In genomic region chr10:56063642-56064041, GRCh38 we compare ENCODE assay signal across 31 cellular contexts.
A peak's percentile ranks its signal among the peaks of the same experiment; 100 is the strongest.
DNase-seq lines count a peak whose midpoint lies in the region; ATAC-seq, FAIRE-seq and TF ChIP-seq lines count a peak whose summit lies in the region.
"Had no signal": no experiment of that assay in that cellular context is flagged by ENCODE, and none has a peak within 500 bp of the region (broad histone marks: within the 10 kb centered on the region; RNA-seq: fewer than 3 reads in every experiment).

No MANE protein-coding gene starts in this region.

- H3K36me3 ChIP-seq in HepG2 (replicated peaks in 1 of 2; ENCODE audit: control insufficient read depth in 1 of 2, insufficient read depth in 2 of 2, low read length in 2 of 2) (no peaks in the 10 kb centered on the region), right lobe of liver (no peaks in the 10 kb centered on the region)
- H3K36me3 ChIP-seq: BE2C; BLaER1; BLaER1 treated with 17β-estradiol and CSF1 and Interleukin-3, amounts not matched to agents 10 nM and 100 nM had no signal

- H3K4me2 ChIP-seq in HepG2 (ENCODE audit: low read depth, low read length), result no peak overlapping the region
- H3K4me2 ChIP-seq: A549; BLaER1; BLaER1 treated with 17β-estradiol and CSF1 and Interleukin-3, amounts not matched to agents 10 nM and 100 nM had no signal

- TF ChIP-seq POLR2A in HepG2 (IDR thresholded peaks at IDR 0.05; ENCODE audit: insufficient read depth in 1 of 2, low read depth in 2 of 2, low read length in 2 of 2) (no peak), right lobe of liver (IDR thresholded peaks at IDR 0.05) (no peak)

- H3K27ac ChIP-seq in HepG2 (ENCODE audit: extremely low read length, insufficient read depth, low read length), result no peak overlapping the region
- H3K27ac ChIP-seq in right lobe of liver, result no peak overlapping the region
- H3K27ac ChIP-seq: 22Rv1; A549; BLaER1; BLaER1 treated with 17β-estradiol and CSF1 and Interleukin-3, amounts not matched to agents 10 nM and 100 nM; C4-2B had no signal

- no peaks in the 10 kb centered on the region for H4K20me1 ChIP-seq in HepG2 (ENCODE audit: insufficient read depth, low read length)
- H4K20me1 ChIP-seq: BLaER1; BLaER1 treated with 17β-estradiol and CSF1 and Interleukin-3, amounts not matched to agents 10 nM and 100 nM had no signal

- DNase-seq in HepG2 (ENCODE audit: low spot score) (no peak), right lobe of liver (no peak), HEK293T (ENCODE audit: extremely low spot score) (no peak)
- DNase-seq: 8988T; ACHN; AML-193; BE2C; C1 segment of cervical spinal cord; Caco-2; Calu3; CD4-positive, alpha-beta memory T cell; CD4-positive, alpha-beta T cell; CD4-positive, CD25-positive, alpha-beta regulatory T cell; CD8-positive, alpha-beta memory T cell; CD8-positive, alpha-beta T cell; COR-L47; DMS 273 treated with DMSO at 0.1 percent for 48 hours; DMS153; DMS53; DMS79; DMS79 treated with DMSO at 0.1 percent for 48 hours; DND-41; EL had no signal

- intact Hi-C loops in HepG2 (cut with micrococcal nuclease; ENCODE audit: unreplicated experiment) (no loop called here), right lobe of liver (cut with DNase I) (no loop called here)

- no peak overlapping the region for H2AFZ ChIP-seq in HepG2 (ENCODE audit: low read length)

- CTCF ChIA-PET in HepG2 (lab: Yijun Ruan, JAX; ENCODE audit: low intra/inter-chr PET ratio, low total read pairs) (no interaction called here), HEK293T (lab: Yijun Ruan, JAX) (no interaction called here)

- H3K9ac ChIP-seq in HepG2 (ENCODE audit: insufficient read depth, low read depth, low read length), result no peak overlapping the region
- H3K9ac ChIP-seq: BLaER1; BLaER1 treated with 17β-estradiol and CSF1 and Interleukin-3, amounts not matched to agents 10 nM and 100 nM had no signal

- no peaks in the 10 kb centered on the region for H3K79me2 ChIP-seq in HepG2 (ENCODE audit: insufficient read depth, low read length)

- TF ChIP-seq EP300 in HepG2 (IDR thresholded peaks at IDR 0.05; ENCODE audit: low read depth in 2 of 2, low read length in 2 of 2) (no peak), HepG2 (CRISPR knock-in tag; IDR thresholded peaks at IDR 0.05; ENCODE audit: borderline replicate concordance) (no peak)

- POLR2A ChIA-PET in HepG2 (lab: Yijun Ruan, JAX), result no interaction called here
- POLR2A ChIA-PET in HEK293T (lab: Yijun Ruan, JAX), result no interaction called here

- 6% methylated on average over 1 of the region's 1 CpG for WGBS in HepG2 (ENCODE audit: low lambda C conversion rate)
- WGBS in right lobe of liver (ENCODE audit: insufficient coverage, low coverage, low lambda C conversion rate, missing lambda C conversion rate), result 56% methylated on average over 1 of the region's 1 CpG

- no peak overlapping the region for H3K4me3 ChIP-seq in HepG2 (replicated peaks in 1 of 3; ENCODE audit: insufficient read depth in 1 of 3, low read depth in 2 of 3, low read length in 3 of 3)
- H3K4me3 ChIP-seq in right lobe of liver, result no peak overlapping the region
- H3K4me3 ChIP-seq: A549; BLaER1; BLaER1 treated with 17β-estradiol and CSF1 and Interleukin-3, amounts not matched to agents 10 nM and 100 nM had no signal

- in situ Hi-C loops in HepG2 (cut with HindIII; ENCODE audit: extremely low pct_ligation_motif_present, low pct_unique_long_range_greater_than_20kb), result no loop called here

- TF ChIP-seq RAD21 in HepG2 (CRISPR knock-in tag; IDR thresholded peaks at IDR 0.05), result no peak

- H3K27me3 ChIP-seq in HepG2 (ENCODE audit: control insufficient read depth in 1 of 2, insufficient read depth in 2 of 2, low read length in 2 of 2), result no peaks in the 10 kb centered on the region
- no peaks in the 10 kb centered on the region for H3K27me3 ChIP-seq in right lobe of liver
- H3K27me3 ChIP-seq: BE2C; BLaER1; BLaER1 treated with 17β-estradiol and CSF1 and Interleukin-3, amounts not matched to agents 10 nM and 100 nM had no signal

- H3K4me1 ChIP-seq in HepG2 (ENCODE audit: insufficient read depth, low read length), result no peaks in the 10 kb centered on the region
- H3K4me1 ChIP-seq in right lobe of liver, result no peaks in the 10 kb centered on the region
- H3K4me1 ChIP-seq: A549; BE2C; BLaER1; BLaER1 treated with 17β-estradiol and CSF1 and Interleukin-3, amounts not matched to agents 10 nM and 100 nM; Caco-2 had no signal

- no TSS peak for BruUV-seq in HepG2 (replicated peaks; lab: Mats Ljungman, UMichigan)

- TF ChIP-seq CTCF in HepG2 (CRISPR knock-in tag; IDR thresholded peaks at IDR 0.05) (no peak), right lobe of liver (IDR thresholded peaks at IDR 0.05) (no peak)

- peaks cover 3% of the 10 kb centered on the region; the same call in 1 of the 2 replicates for H3K9me3 ChIP-seq in HepG2 (ENCODE audit: low read length)
- H3K9me3 ChIP-seq in right lobe of liver, result no peaks in the 10 kb centered on the region
- H3K9me3 ChIP-seq: A549; BE2C; BLaER1; BLaER1 treated with 17β-estradiol and CSF1 and Interleukin-3, amounts not matched to agents 10 nM and 100 nM; Caco-2 had no signal

- no peak for FAIRE-seq in HepG2 (lab: Jason Lieb, UNC)
- FAIRE-seq: A204.1, A549, D721Med had no signal

- ATAC-seq in HepG2, result no peak
- ATAC-seq in right lobe of liver, result no peak
- no peak for ATAC-seq in GM19395 (IDR thresholded peaks at IDR 0.05; ENCODE audit: unreplicated experiment)
- ATAC-seq: A549; CD8-positive, alpha-beta T cell had no signal

TF ChIP-seq in HepG2, 621 proteins besides CTCF, POLR2A, EP300 and RAD21 (continues in another document):
- TF ChIP-seq ZNF280D (CRISPR knock-in tag; IDR thresholded peaks at IDR 0.05), result no peak

TF ChIP-seq in HEK293T, 16 proteins besides CTCF, POLR2A, EP300 and RAD21:
- TF ChIP-seq FOXM1 (IDR thresholded peaks at IDR 0.05; ENCODE audit: borderline replicate concordance) (no peak), ELF4 (IDR thresholded peaks at IDR 0.05) (peak; percentile 52)
